Comparison of ENCODE assay signal across 22 cellular contexts in genomic region chr2:187338679-187339121, GRCh38.
DNase-seq lines count a peak whose midpoint lies in the region; ATAC-seq and TF ChIP-seq lines count a peak whose summit lies in the region.
"Had no signal": no experiment of that assay in that cellular context is flagged by ENCODE, and none has a peak within 500 bp of the region (broad histone marks: within the 10 kb centered on the region; RNA-seq: fewer than 3 reads in every experiment).

No MANE protein-coding gene starts in this region.

- H4K20me1 ChIP-seq in neural progenitor cell (ENCODE audit: low read depth) = no peaks in the 10 kb centered on the region

- WGBS in right cardiac atrium = 83% methylated on average over 6 of the region's 6 CpGs

- no peaks in the 10 kb centered on the region for H3K27me3 Mint-ChIP-seq in neural progenitor cell (ENCODE audit: insufficient read depth, low read depth)
- H3K27me3 Mint-ChIP-seq: CD4-positive, CD25-positive, alpha-beta regulatory T cell; T-helper 17 cell had no signal

- DNase-seq in BE2C (peak; percentile 3), Panc1 (ENCODE audit: low read depth, low spot score) (no peak), right cardiac atrium (peak; percentile 14 to 48 (median 41)), neural progenitor cell (ENCODE audit: low spot score) (peak; percentile 15), NCI-H2081 treated with DMSO at 0.1 percent for 48 hours (lab: John Stamatoyannopoulos, UW) (no peak), GM10248 (ENCODE audit: extremely low spot score) (no peak)
- DNase-seq: activated CD4-positive, alpha-beta T cell treated with anti-CD3 and anti-CD28 coated beads, Interleukin-2, amount 50 U/mL, for 48 hours; CD4-positive, CD25-positive, alpha-beta regulatory T cell; mammary epithelial cell; NCI-H1105 treated with DMSO at 0.1 percent for 48 hours; NCI-H524 treated with DMSO at 0.1 percent for 48 hours; stimulated activated CD8-positive, alpha-beta memory T cell treated with anti-CD3 and anti-CD28 coated beads, Interleukin-4, amount 100 ng/mL, for 48 hours; T-helper 17 cell had no signal

- H3K9me3 ChIP-seq in BE2C = no peaks in the 10 kb centered on the region
- H3K9me3 ChIP-seq in Panc1 (ENCODE audit: control insufficient read depth, insufficient read depth, low read depth, low read length) = no peaks in the 10 kb centered on the region
- no peaks in the 10 kb centered on the region for H3K9me3 ChIP-seq in right cardiac atrium (ENCODE audit: control insufficient read depth, low read length)
- H3K9me3 ChIP-seq in neural progenitor cell (ENCODE audit: low read depth) = no peaks in the 10 kb centered on the region
- H3K9me3 ChIP-seq: gastroesophageal sphincter, prostate gland, suprapubic skin had no signal

- ATAC-seq in Panc1 (peak; percentile 58), right cardiac atrium (peak; percentile 55 to 73), HG03097 (IDR thresholded peaks at IDR 0.05; ENCODE audit: low FRiP score, unreplicated experiment) (no peak), HG03039 (IDR thresholded peaks at IDR 0.05; ENCODE audit: unreplicated experiment) (no peak)
- ATAC-seq: esophagus mucosa, gastroesophageal sphincter, T-helper 17 cell had no signal

- no peaks in the 10 kb centered on the region for H3K36me3 ChIP-seq in BE2C
- H3K36me3 ChIP-seq in Panc1 (ENCODE audit: control insufficient read depth, insufficient read depth, low read length) = no peaks in the 10 kb centered on the region
- no peaks in the 10 kb centered on the region for H3K36me3 ChIP-seq in neural progenitor cell
- H3K36me3 ChIP-seq: cardiac muscle cell, gastroesophageal sphincter, prostate gland, suprapubic skin had no signal

- H3K4me2 ChIP-seq in neural progenitor cell = no peak overlapping the region

- H3K4me1 Mint-ChIP-seq in neural progenitor cell = no peaks in the 10 kb centered on the region
- H3K4me1 Mint-ChIP-seq: CD4-positive, CD25-positive, alpha-beta regulatory T cell; nephron; T-helper 17 cell had no signal

- intact Hi-C loops in Panc1 (cut with micrococcal nuclease; ENCODE audit: unreplicated experiment) (no loop called here), right cardiac atrium (cut with DNase I) (no loop called here)

- no peaks in the 10 kb centered on the region for H3K4me1 ChIP-seq in BE2C
- H3K4me1 ChIP-seq in Panc1 (ENCODE audit: control insufficient read depth, insufficient read depth, low read length) = no peaks in the 10 kb centered on the region
- no peaks in the 10 kb centered on the region for H3K4me1 ChIP-seq in right cardiac atrium (ENCODE audit: control insufficient read depth, insufficient read depth, low read length)
- H3K4me1 ChIP-seq in neural progenitor cell = no peaks in the 10 kb centered on the region
- H3K4me1 ChIP-seq: gastroesophageal sphincter, prostate gland, suprapubic skin had no signal

- TF ChIP-seq CTCF in BE2C (IDR thresholded peaks at IDR 0.05; ENCODE audit: low read depth, low read length) (no peak), Panc1 (IDR thresholded peaks at IDR 0.05) (no peak), neural progenitor cell (IDR thresholded peaks at IDR 0.05) (no peak), GM10248 (IDR thresholded peaks at IDR 0.05; ENCODE audit: control extremely low read depth, extremely low read depth, low read depth, missing control alignments) (no peak)

- in situ Hi-C loops in Panc1 (cut with HindIII; ENCODE audit: low pct_unique_long_range_greater_than_20kb, low sequenced_read_pairs) = no loop called here

- H3K9me3 Mint-ChIP-seq in neural progenitor cell = no peaks in the 10 kb centered on the region
- H3K9me3 Mint-ChIP-seq: nephron had no signal

- POLR2A ChIA-PET in Panc1 (lab: Charles Lee) (interaction anchor here (0.6 kb wide), 1 partner anchor 270 kb away, joined by 3 read pairs; no protein-coding TSS in a partner anchor), GM10248 (lab: Yijun Ruan, JAX) (no interaction called here)

- H3K36me3 Mint-ChIP-seq in neural progenitor cell = no peaks in the 10 kb centered on the region
- H3K36me3 Mint-ChIP-seq: CD4-positive, CD25-positive, alpha-beta regulatory T cell had no signal

- H3K9ac ChIP-seq in neural progenitor cell = no peak overlapping the region

- H3K4me3 ChIP-seq in BE2C (ENCODE audit: low read depth, low read length) (no peak overlapping the region), Panc1 (ENCODE audit: low read depth in 2 of 2, low read length in 2 of 2) (no peak overlapping the region), right cardiac atrium (ENCODE audit: low read length) (no peak overlapping the region), neural progenitor cell (no peak overlapping the region)
- H3K4me3 ChIP-seq: cardiac muscle cell, gastroesophageal sphincter, prostate gland, suprapubic skin had no signal

- no peak overlapping the region for H3K27ac Mint-ChIP-seq in neural progenitor cell
- H3K27ac Mint-ChIP-seq: CD4-positive, CD25-positive, alpha-beta regulatory T cell; nephron; T-helper 17 cell had no signal

- no peak overlapping the region for H2AFZ ChIP-seq in neural progenitor cell (replicated peaks)

- H3F3A ChIP-seq in neural progenitor cell (ENCODE audit: low read depth) = no peaks in the 10 kb centered on the region

- no peak overlapping the region for H3K4me3 Mint-ChIP-seq in neural progenitor cell
- H3K4me3 Mint-ChIP-seq: CD4-positive, CD25-positive, alpha-beta regulatory T cell; nephron; T-helper 17 cell had no signal

- no TSS peak for BruUV-seq in Panc1 (replicated peaks; lab: Mats Ljungman, UMichigan)

- no peaks in the 10 kb centered on the region for H3K79me2 ChIP-seq in neural progenitor cell (ENCODE audit: low read depth)

- no peak overlapping the region for H3K27ac ChIP-seq in Panc1 (ENCODE audit: low read length)
- H3K27ac ChIP-seq in right cardiac atrium (ENCODE audit: low read length) = no peak overlapping the region
- H3K27ac ChIP-seq in neural progenitor cell = no peak overlapping the region
- H3K27ac ChIP-seq: cardiac muscle cell, gastroesophageal sphincter, prostate gland, suprapubic skin, VCaP had no signal

- CTCF ChIA-PET in Panc1 (lab: Charles Lee) (interaction anchor here (0.6 kb wide), 1 partner anchor 220 kb away, joined by 3 read pairs; no protein-coding TSS in a partner anchor), GM10248 (lab: Yijun Ruan, JAX) (no interaction called here)

- H3K27me3 ChIP-seq in BE2C = no peaks in the 10 kb centered on the region
- no peaks in the 10 kb centered on the region for H3K27me3 ChIP-seq in Panc1 (ENCODE audit: control insufficient read depth, insufficient read depth, low read length)
- no peaks in the 10 kb centered on the region for H3K27me3 ChIP-seq in right cardiac atrium (ENCODE audit: control insufficient read depth, insufficient read depth)
- no peaks in the 10 kb centered on the region for H3K27me3 ChIP-seq in neural progenitor cell
- H3K27me3 ChIP-seq: cardiac muscle cell, gastroesophageal sphincter, suprapubic skin had no signal

Comparison
In these comparisons a context has a peak if more than half of its experiments do, and no peak if none do; other contexts are left out.
1. DNase-seq: peak in BE2C (single experiment), right cardiac atrium (3 of 3) and neural progenitor cell (single experiment); none in Panc1 (single experiment), NCI-H2081 treated with DMSO at 0.1 percent for 48 hours (single experiment) and GM10248 (single experiment).
2. ATAC-seq: peak in Panc1 (single experiment) and right cardiac atrium (2 of 2); none in HG03097 (single experiment) and HG03039 (single experiment).